In genomic region chr12:76690916-76691700, GRCh38 we compare ENCODE assay signal across 14 cellular contexts.
"Had no signal": no experiment of that assay in that cellular context is flagged by ENCODE, and none has a peak within 500 bp of the region (broad histone marks: within the 10 kb centered on the region; RNA-seq: fewer than 3 reads in every experiment).

No MANE protein-coding gene starts in this region.

- DNase-seq: activated CD4-positive, CD25-positive, alpha-beta regulatory T cell treated with anti-CD3 and anti-CD28 coated beads, Interleukin-2, amount 50 U/mL, for 72 hours; activated naive CD4-positive, alpha-beta T cell; activated naive CD8-positive, alpha-beta T cell treated with anti-CD3 and anti-CD28 coated beads, Interleukin-2, amount 10 ng/mL, durations not matched to agents 7 days and 5 days; caudate nucleus; effector memory CD4-positive, alpha-beta T cell; islet precursor cell; naive thymus-derived CD4-positive, alpha-beta T cell; small intestine; stimulated activated CD4-positive, alpha-beta T cell treated with anti-CD3 and anti-CD28 coated beads, Interleukin-4, amount 100 ng/mL, for 24 hours; stimulated activated naive CD4-positive, alpha-beta T cell; tibial artery; uterus had no signal

- H3K4me3 ChIP-seq: right atrium auricular region, tibial artery, uterus had no signal

- H3K27ac ChIP-seq: right atrium auricular region, tibial artery, uterus had no signal

- H3K9me3 ChIP-seq: right atrium auricular region, tibial artery, uterus had no signal

- H3K4me1 ChIP-seq: right atrium auricular region, tibial artery, uterus had no signal

- H3K36me3 ChIP-seq: right atrium auricular region, tibial artery, uterus had no signal

- H3K27me3 ChIP-seq: right atrium auricular region, tibial artery, uterus had no signal

- ATAC-seq: left lobe of liver; naive thymus-derived CD4-positive, alpha-beta T cell had no signal
